12 cellular contexts compared by ENCODE assay signal in genomic region chr5:151225071-151225470, GRCh38. TPM values are rescaled to one million over a fixed set of nuclear protein-coding genes. Genes with fewer than 3 reads are reported as not detected.
DNase-seq lines count a peak whose midpoint lies in the region; ATAC-seq and TF ChIP-seq lines count a peak whose summit lies in the region.
"Had no signal": no experiment of that assay in that cellular context is flagged by ENCODE, and none has a peak within 500 bp of the region (broad histone marks: within the 10 kb centered on the region; RNA-seq: fewer than 3 reads in every experiment).

No MANE protein-coding gene starts in this region.

- H3K4me3 Mint-ChIP-seq in CD4-positive, CD25-positive, alpha-beta regulatory T cell, result peak overlapping the region; percentile 28 to 96 (median 90)
- H3K4me3 Mint-ChIP-seq in activated T-helper 17 cell treated with anti-CD3 and anti-CD28 coated beads, Interleukin-2, amount 50 U/mL, for 72 hours, result peak overlapping the region; percentile 82
- H3K4me3 Mint-ChIP-seq in natural killer cell, result peak overlapping the region; percentile 64

- TF ChIP-seq CTCF in GM12873 (IDR thresholded peaks at IDR 0.05; ENCODE audit: insufficient read depth, low read depth, low read length, missing control alignments), result peak; percentile 4
- no peak for TF ChIP-seq CTCF in natural killer cell (IDR thresholded peaks at IDR 0.05)
- TF ChIP-seq CTCF in omental fat pad (IDR thresholded peaks at IDR 0.05), result no peak

- H3K27me3 ChIP-seq in CD4-positive, CD25-positive, alpha-beta regulatory T cell (ENCODE audit: control insufficient read depth, insufficient read depth, low read length), result no peaks in the 10 kb centered on the region
- H3K27me3 ChIP-seq: heart left ventricle, transverse colon had no signal

- H3K36me3 Mint-ChIP-seq in CD4-positive, CD25-positive, alpha-beta regulatory T cell, result peaks cover 16% of the 10 kb centered on the region
- H3K36me3 Mint-ChIP-seq in activated T-helper 17 cell treated with anti-CD3 and anti-CD28 coated beads, Interleukin-2, amount 50 U/mL, for 72 hours (ENCODE audit: low read depth), result peaks cover 15% of the 10 kb centered on the region
- no peaks in the 10 kb centered on the region for H3K36me3 Mint-ChIP-seq in natural killer cell

- no peaks in the 10 kb centered on the region for H3K9me3 Mint-ChIP-seq in CD4-positive, CD25-positive, alpha-beta regulatory T cell
- no peaks in the 10 kb centered on the region for H3K9me3 Mint-ChIP-seq in activated T-helper 17 cell treated with anti-CD3 and anti-CD28 coated beads, Interleukin-2, amount 50 U/mL, for 72 hours
- H3K9me3 Mint-ChIP-seq in natural killer cell, result no peaks in the 10 kb centered on the region

- peaks cover 5% of the 10 kb centered on the region for H3K36me3 ChIP-seq in CD4-positive, CD25-positive, alpha-beta regulatory T cell (ENCODE audit: control insufficient read depth, insufficient read depth, low read length)
- H3K36me3 ChIP-seq: heart left ventricle, transverse colon had no signal

- no peak for ATAC-seq in CD4-positive, CD25-positive, alpha-beta regulatory T cell (ENCODE audit: low read depth in 2 of 2)
- ATAC-seq in activated T-helper 17 cell treated with anti-CD3 and anti-CD28 coated beads, Interleukin-2, amount 50 U/mL, for 72 hours (replicated peaks), result no peak
- ATAC-seq in natural killer cell (no peak), omental fat pad (ENCODE audit: low FRiP score) (no peak)
- ATAC-seq: heart left ventricle had no signal

- H3K27ac ChIP-seq in CD4-positive, CD25-positive, alpha-beta regulatory T cell (ENCODE audit: insufficient read depth, low read length, poor library complexity, severe bottlenecking), result peak overlapping the region; percentile 95

- DNase-seq in CD4-positive, CD25-positive, alpha-beta regulatory T cell, result no peak
- DNase-seq in natural killer cell (no peak), NCI-H510A (lab: John Stamatoyannopoulos, UW) (no peak), NCI-H2171 treated with DMSO at 0.1 percent for 48 hours (lab: John Stamatoyannopoulos, UW) (no peak), omental fat pad (ENCODE audit: low spot score) (no peak)
- no peak for DNase-seq in stimulated activated CD4-positive, alpha-beta T cell treated with anti-CD3 and anti-CD28 coated beads, Interleukin-4, amount 100 ng/mL, for 24 hours
- DNase-seq: activated CD4-positive, alpha-beta T cell treated with anti-CD3 and anti-CD28 coated beads, Interleukin-2, amount 50 U/mL, for 4 hours; heart left ventricle; NCI-H2029; transverse colon had no signal

- peaks cover 57% of the 10 kb centered on the region for H3K4me1 ChIP-seq in CD4-positive, CD25-positive, alpha-beta regulatory T cell (ENCODE audit: control insufficient read depth, insufficient read depth, low read length, poor library complexity, severe bottlenecking)

- no peaks in the 10 kb centered on the region for H3K27me3 Mint-ChIP-seq in CD4-positive, CD25-positive, alpha-beta regulatory T cell
- H3K27me3 Mint-ChIP-seq in activated T-helper 17 cell treated with anti-CD3 and anti-CD28 coated beads, Interleukin-2, amount 50 U/mL, for 72 hours, result no peaks in the 10 kb centered on the region
- H3K27me3 Mint-ChIP-seq in natural killer cell (ENCODE audit: low read depth in 2 of 2), result no peaks in the 10 kb centered on the region

- H3K9me3 ChIP-seq in CD4-positive, CD25-positive, alpha-beta regulatory T cell (ENCODE audit: control insufficient read depth in 2 of 2, low read length in 2 of 2), result no peaks in the 10 kb centered on the region
- H3K9me3 ChIP-seq: heart left ventricle, transverse colon had no signal

- peak overlapping the region; percentile 26 for H3K4me3 ChIP-seq in CD4-positive, CD25-positive, alpha-beta regulatory T cell (ENCODE audit: low read depth, low read length)
- H3K4me3 ChIP-seq: transverse colon had no signal

- H3K4me1 Mint-ChIP-seq in CD4-positive, CD25-positive, alpha-beta regulatory T cell, result peaks cover 23 to 64% (median 39%) of the 10 kb centered on the region in 4 donors
- peaks cover 34% of the 10 kb centered on the region for H3K4me1 Mint-ChIP-seq in activated T-helper 17 cell treated with anti-CD3 and anti-CD28 coated beads, Interleukin-2, amount 50 U/mL, for 72 hours
- H3K4me1 Mint-ChIP-seq in natural killer cell, result peaks cover 43 to 47% of the 10 kb centered on the region in 2 donors

- intact Hi-C loops in natural killer cell (cut with micrococcal nuclease), result no loop called here

- H3K27ac Mint-ChIP-seq in CD4-positive, CD25-positive, alpha-beta regulatory T cell, result peak overlapping the region; percentile 88 to 98 (median 97)
- H3K27ac Mint-ChIP-seq in activated T-helper 17 cell treated with anti-CD3 and anti-CD28 coated beads, Interleukin-2, amount 50 U/mL, for 72 hours, result peak overlapping the region; percentile 89
- peak overlapping the region; percentile 88 to 92 for H3K27ac Mint-ChIP-seq in natural killer cell

RNA-seq across cellular contexts. Expression of gene CCDC69, which starts 1.2 kb away (rescaled TPM):
- 104 TPM for total RNA-seq in CD4-positive, CD25-positive, alpha-beta regulatory T cell
- 10 to 100 TPM; 78.2 to 97.0 (median 87.7) TPM for polyA plus RNA-seq in CD4-positive, CD25-positive, alpha-beta regulatory T cell
- total RNA-seq in activated T-helper 17 cell treated with anti-CD3 and anti-CD28 coated beads, Interleukin-2, amount 50 U/mL, for 72 hours, result 10 to 100 TPM; 27.4 to 40.1 TPM
- total RNA-seq in natural killer cell (100 to 1,000 TPM; 181 to 227 (median 204) TPM), omental fat pad (100 to 1,000 TPM; 118 to 287 (median 228) TPM)

RNA-seq across cellular contexts. Expression of gene GM2A, which starts 27.9 kb away (rescaled TPM):
- 12.0 TPM for total RNA-seq in CD4-positive, CD25-positive, alpha-beta regulatory T cell
- 1 to 10 TPM; 4.7 to 8.7 (median 6.1) TPM for polyA plus RNA-seq in CD4-positive, CD25-positive, alpha-beta regulatory T cell
- 10 to 100 TPM; 32.2 to 41.1 TPM for total RNA-seq in activated T-helper 17 cell treated with anti-CD3 and anti-CD28 coated beads, Interleukin-2, amount 50 U/mL, for 72 hours
- total RNA-seq in natural killer cell, result 10 to 100 TPM in 2 of 3 donors, 1 to 10 TPM in 1; 9.6 to 15.9 (median 15.6) TPM
- total RNA-seq in omental fat pad, result 10 to 100 TPM; 26.6 to 62.6 (median 27.9) TPM
